Comparison of ENCODE assay signal across 1 cellular context in the genomic region with DNA sequence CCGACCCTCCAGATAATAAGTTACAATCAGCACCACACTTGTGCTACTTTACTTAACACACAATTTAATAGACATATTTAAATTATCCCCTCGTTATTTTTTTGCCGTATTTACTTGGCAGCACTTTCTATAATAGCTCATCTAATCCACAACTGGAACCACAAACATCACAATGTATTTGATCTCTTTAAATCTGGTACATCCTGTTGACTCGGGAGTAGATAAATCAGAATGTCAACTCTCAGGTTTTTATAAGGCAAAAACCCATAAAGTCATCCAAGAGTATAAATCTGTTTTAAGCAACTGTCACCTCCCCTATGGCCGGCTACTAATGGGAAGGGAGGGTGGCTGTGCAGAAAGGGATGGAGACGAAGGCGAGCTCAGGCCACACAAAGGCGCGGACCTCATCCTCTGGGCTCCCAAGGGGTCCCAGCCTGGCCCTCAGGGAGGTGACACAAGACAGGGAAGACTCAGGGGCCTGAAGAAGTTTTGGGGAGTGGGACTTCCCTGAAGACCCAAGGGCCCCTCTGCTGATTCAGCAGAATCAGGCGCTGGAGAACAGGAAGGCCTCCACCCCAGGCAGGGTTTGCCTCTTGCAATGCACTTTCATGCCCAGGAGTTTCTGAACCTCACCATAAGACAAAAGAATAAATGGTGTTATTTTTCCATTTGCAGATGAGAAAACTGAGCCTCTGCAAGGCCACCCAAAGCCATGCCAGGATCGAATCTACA.
TF ChIP-seq lines count a peak whose summit lies in the region.

No MANE protein-coding gene starts in this region.

TF ChIP-seq in HEK293, 187 proteins besides CTCF, POLR2A, EP300 and RAD21 (continued from another document and continues in another):
- TF ChIP-seq MYNN (tag by site-specific recombination; IDR thresholded peaks at IDR 0.05; ENCODE audit: borderline replicate concordance) (no peak), ZFHX2 (tag by site-specific recombination; conservative IDR thresholded peaks at IDR 0.05) (no peak), ZNF23 (tag by site-specific recombination; IDR thresholded peaks at IDR 0.05; ENCODE audit: borderline replicate concordance) (no peak), ZBTB1 (tag by site-specific recombination; IDR thresholded peaks at IDR 0.05) (no peak), ZNF785 (tag by site-specific recombination; IDR thresholded peaks at IDR 0.05) (no peak), ZNF132 (tag by site-specific recombination; IDR thresholded peaks at IDR 0.05; ENCODE audit: borderline replicate concordance) (no peak), ZNF791 (tag by site-specific recombination; IDR thresholded peaks at IDR 0.05) (no peak), SP3 (tag by site-specific recombination; IDR thresholded peaks at IDR 0.05) (no peak), OVOL3 (tag by site-specific recombination; IDR thresholded peaks at IDR 0.05) (peak; percentile 65; the same call in 1 of the 2 replicates), ZNF624 (tag by site-specific recombination; IDR thresholded peaks at IDR 0.05) (no peak), ZNF433 (tag by site-specific recombination; IDR thresholded peaks at IDR 0.05; ENCODE audit: low read depth) (no peak), ZNF776 (tag by site-specific recombination; IDR thresholded peaks at IDR 0.05; ENCODE audit: borderline replicate concordance) (no peak), ZNF24 (tag by site-specific recombination; IDR thresholded peaks at IDR 0.05) (no peak), ZNF133 (tag by site-specific recombination; IDR thresholded peaks at IDR 0.05) (no peak), ZNF585B (tag by site-specific recombination; IDR thresholded peaks at IDR 0.05) (no peak), ZBTB48 (tag by site-specific recombination; IDR thresholded peaks at IDR 0.05) (no peak), ZNF529 (tag by site-specific recombination; IDR thresholded peaks at IDR 0.05; ENCODE audit: insufficient replicate concordance) (no peak), ZNF843 (tag by site-specific recombination; IDR thresholded peaks at IDR 0.05) (peak; percentile 82), ZNF211 (tag by site-specific recombination; IDR thresholded peaks at IDR 0.05; ENCODE audit: low read depth) (no peak), ZFP3 (tag by site-specific recombination; IDR thresholded peaks at IDR 0.05; ENCODE audit: low read depth) (no peak), ZNF610 (tag by site-specific recombination; IDR thresholded peaks at IDR 0.05; ENCODE audit: borderline replicate concordance) (no peak), FEZF1 (tag by site-specific recombination; IDR thresholded peaks at IDR 0.05) (peak; percentile 68), ZNF473 (tag by site-specific recombination; IDR thresholded peaks at IDR 0.05) (no peak), ZNF792 (tag by site-specific recombination; IDR thresholded peaks at IDR 0.05) (no peak), ZIC2 (tag by site-specific recombination; IDR thresholded peaks at IDR 0.05) (no peak), ZNF302 (tag by site-specific recombination; IDR thresholded peaks at IDR 0.05; ENCODE audit: low read depth) (no peak), ZSCAN23 (tag by site-specific recombination; IDR thresholded peaks at IDR 0.05) (no peak), GFI1B (tag by site-specific recombination; IDR thresholded peaks at IDR 0.05) (peak; percentile 65), ZNF394 (tag by site-specific recombination; IDR thresholded peaks at IDR 0.05; ENCODE audit: borderline replicate concordance) (no peak)
- TF ChIP-seq, protein P1, sequence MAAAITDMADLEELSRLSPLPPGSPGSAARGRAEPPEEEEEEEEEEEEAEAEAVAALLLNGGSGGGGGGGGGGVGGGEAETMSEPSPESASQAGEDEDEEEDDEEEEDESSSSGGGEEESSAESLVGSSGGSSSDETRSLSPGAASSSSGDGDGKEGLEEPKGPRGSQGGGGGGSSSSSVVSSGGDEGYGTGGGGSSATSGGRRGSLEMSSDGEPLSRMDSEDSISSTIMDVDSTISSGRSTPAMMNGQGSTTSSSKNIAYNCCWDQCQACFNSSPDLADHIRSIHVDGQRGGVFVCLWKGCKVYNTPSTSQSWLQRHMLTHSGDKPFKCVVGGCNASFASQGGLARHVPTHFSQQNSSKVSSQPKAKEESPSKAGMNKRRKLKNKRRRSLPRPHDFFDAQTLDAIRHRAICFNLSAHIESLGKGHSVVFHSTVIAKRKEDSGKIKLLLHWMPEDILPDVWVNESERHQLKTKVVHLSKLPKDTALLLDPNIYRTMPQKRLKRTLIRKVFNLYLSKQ (tag by site-specific recombination; IDR thresholded peaks at IDR 0.05; ENCODE audit: borderline replicate concordance): no peak
- TF ChIP-seq, protein P2, sequence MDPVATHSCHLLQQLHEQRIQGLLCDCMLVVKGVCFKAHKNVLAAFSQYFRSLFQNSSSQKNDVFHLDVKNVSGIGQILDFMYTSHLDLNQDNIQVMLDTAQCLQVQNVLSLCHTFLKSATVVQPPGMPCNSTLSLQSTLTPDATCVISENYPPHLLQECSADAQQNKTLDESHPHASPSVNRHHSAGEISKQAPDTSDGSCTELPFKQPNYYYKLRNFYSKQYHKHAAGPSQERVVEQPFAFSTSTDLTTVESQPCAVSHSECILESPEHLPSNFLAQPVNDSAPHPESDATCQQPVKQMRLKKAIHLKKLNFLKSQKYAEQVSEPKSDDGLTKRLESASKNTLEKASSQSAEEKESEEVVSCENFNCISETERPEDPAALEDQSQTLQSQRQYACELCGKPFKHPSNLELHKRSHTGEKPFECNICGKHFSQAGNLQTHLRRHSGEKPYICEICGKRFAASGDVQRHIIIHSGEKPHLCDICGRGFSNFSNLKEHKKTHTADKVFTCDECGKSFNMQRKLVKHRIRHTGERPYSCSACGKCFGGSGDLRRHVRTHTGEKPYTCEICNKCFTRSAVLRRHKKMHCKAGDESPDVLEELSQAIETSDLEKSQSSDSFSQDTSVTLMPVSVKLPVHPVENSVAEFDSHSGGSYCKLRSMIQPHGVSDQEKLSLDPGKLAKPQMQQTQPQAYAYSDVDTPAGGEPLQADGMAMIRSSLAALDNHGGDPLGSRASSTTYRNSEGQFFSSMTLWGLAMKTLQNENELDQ (tag by site-specific recombination; IDR thresholded peaks at IDR 0.05; ENCODE audit: low read depth): no peak
- TF ChIP-seq, protein P3, sequence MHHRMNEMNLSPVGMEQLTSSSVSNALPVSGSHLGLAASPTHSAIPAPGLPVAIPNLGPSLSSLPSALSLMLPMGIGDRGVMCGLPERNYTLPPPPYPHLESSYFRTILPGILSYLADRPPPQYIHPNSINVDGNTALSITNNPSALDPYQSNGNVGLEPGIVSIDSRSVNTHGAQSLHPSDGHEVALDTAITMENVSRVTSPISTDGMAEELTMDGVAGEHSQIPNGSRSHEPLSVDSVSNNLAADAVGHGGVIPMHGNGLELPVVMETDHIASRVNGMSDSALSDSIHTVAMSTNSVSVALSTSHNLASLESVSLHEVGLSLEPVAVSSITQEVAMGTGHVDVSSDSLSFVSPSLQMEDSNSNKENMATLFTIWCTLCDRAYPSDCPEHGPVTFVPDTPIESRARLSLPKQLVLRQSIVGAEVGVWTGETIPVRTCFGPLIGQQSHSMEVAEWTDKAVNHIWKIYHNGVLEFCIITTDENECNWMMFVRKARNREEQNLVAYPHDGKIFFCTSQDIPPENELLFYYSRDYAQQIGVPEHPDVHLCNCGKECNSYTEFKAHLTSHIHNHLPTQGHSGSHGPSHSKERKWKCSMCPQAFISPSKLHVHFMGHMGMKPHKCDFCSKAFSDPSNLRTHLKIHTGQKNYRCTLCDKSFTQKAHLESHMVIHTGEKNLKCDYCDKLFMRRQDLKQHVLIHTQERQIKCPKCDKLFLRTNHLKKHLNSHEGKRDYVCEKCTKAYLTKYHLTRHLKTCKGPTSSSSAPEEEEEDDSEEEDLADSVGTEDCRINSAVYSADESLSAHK (tag by site-specific recombination; IDR thresholded peaks at IDR 0.05): peak; percentile 83
- TF ChIP-seq, protein P4, sequence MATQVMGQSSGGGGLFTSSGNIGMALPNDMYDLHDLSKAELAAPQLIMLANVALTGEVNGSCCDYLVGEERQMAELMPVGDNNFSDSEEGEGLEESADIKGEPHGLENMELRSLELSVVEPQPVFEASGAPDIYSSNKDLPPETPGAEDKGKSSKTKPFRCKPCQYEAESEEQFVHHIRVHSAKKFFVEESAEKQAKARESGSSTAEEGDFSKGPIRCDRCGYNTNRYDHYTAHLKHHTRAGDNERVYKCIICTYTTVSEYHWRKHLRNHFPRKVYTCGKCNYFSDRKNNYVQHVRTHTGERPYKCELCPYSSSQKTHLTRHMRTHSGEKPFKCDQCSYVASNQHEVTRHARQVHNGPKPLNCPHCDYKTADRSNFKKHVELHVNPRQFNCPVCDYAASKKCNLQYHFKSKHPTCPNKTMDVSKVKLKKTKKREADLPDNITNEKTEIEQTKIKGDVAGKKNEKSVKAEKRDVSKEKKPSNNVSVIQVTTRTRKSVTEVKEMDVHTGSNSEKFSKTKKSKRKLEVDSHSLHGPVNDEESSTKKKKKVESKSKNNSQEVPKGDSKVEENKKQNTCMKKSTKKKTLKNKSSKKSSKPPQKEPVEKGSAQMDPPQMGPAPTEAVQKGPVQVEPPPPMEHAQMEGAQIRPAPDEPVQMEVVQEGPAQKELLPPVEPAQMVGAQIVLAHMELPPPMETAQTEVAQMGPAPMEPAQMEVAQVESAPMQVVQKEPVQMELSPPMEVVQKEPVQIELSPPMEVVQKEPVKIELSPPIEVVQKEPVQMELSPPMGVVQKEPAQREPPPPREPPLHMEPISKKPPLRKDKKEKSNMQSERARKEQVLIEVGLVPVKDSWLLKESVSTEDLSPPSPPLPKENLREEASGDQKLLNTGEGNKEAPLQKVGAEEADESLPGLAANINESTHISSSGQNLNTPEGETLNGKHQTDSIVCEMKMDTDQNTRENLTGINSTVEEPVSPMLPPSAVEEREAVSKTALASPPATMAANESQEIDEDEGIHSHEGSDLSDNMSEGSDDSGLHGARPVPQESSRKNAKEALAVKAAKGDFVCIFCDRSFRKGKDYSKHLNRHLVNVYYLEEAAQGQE (tag by site-specific recombination; IDR thresholded peaks at IDR 0.05): no peak
- TF ChIP-seq, protein P5, sequence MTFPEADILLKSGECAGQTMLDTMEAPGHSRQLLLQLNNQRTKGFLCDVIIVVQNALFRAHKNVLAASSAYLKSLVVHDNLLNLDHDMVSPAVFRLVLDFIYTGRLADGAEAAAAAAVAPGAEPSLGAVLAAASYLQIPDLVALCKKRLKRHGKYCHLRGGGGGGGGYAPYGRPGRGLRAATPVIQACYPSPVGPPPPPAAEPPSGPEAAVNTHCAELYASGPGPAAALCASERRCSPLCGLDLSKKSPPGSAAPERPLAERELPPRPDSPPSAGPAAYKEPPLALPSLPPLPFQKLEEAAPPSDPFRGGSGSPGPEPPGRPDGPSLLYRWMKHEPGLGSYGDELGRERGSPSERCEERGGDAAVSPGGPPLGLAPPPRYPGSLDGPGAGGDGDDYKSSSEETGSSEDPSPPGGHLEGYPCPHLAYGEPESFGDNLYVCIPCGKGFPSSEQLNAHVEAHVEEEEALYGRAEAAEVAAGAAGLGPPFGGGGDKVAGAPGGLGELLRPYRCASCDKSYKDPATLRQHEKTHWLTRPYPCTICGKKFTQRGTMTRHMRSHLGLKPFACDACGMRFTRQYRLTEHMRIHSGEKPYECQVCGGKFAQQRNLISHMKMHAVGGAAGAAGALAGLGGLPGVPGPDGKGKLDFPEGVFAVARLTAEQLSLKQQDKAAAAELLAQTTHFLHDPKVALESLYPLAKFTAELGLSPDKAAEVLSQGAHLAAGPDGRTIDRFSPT (tag by site-specific recombination; IDR thresholded peaks at IDR 0.05): no peak
- TF ChIP-seq, protein P6, sequence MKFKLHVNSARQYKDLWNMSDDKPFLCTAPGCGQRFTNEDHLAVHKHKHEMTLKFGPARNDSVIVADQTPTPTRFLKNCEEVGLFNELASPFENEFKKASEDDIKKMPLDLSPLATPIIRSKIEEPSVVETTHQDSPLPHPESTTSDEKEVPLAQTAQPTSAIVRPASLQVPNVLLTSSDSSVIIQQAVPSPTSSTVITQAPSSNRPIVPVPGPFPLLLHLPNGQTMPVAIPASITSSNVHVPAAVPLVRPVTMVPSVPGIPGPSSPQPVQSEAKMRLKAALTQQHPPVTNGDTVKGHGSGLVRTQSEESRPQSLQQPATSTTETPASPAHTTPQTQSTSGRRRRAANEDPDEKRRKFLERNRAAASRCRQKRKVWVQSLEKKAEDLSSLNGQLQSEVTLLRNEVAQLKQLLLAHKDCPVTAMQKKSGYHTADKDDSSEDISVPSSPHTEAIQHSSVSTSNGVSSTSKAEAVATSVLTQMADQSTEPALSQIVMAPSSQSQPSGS (tag by site-specific recombination; IDR thresholded peaks at IDR 0.05; ENCODE audit: low read depth): no peak
- TF ChIP-seq, protein P7, sequence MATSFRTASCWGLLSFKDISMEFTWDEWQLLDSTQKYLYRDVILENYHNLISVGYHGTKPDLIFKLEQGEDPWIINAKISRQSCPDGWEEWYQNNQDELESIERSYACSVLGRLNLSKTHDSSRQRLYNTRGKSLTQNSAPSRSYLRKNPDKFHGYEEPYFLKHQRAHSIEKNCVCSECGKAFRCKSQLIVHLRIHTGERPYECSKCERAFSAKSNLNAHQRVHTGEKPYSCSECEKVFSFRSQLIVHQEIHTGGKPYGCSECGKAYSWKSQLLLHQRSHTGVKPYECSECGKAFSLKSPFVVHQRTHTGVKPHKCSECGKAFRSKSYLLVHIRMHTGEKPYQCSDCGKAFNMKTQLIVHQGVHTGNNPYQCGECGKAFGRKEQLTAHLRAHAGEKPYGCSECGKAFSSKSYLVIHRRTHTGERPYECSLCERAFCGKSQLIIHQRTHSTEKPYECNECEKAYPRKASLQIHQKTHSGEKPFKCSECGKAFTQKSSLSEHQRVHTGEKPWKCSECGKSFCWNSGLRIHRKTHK (tag by site-specific recombination; IDR thresholded peaks at IDR 0.05): no peak
- TF ChIP-seq, protein P8, sequence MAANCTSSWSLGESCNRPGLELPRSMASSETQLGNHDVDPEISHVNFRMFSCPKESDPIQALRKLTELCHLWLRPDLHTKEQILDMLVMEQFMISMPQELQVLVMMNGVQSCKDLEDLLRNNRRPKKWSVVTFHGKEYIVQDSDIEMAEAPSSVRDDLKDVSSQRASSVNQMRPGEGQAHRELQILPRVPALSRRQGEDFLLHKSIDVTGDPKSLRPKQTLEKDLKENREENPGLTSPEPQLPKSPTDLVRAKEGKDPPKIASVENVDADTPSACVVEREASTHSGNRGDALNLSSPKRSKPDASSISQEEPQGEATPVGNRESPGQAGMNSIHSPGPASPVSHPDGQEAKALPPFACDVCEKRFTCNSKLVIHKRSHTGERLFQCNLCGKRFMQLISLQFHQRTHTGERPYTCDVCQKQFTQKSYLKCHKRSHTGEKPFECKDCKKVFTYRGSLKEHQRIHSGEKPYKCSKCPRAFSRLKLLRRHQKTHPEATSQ (tag by site-specific recombination; IDR thresholded peaks at IDR 0.05): no peak
- TF ChIP-seq, protein P9, sequence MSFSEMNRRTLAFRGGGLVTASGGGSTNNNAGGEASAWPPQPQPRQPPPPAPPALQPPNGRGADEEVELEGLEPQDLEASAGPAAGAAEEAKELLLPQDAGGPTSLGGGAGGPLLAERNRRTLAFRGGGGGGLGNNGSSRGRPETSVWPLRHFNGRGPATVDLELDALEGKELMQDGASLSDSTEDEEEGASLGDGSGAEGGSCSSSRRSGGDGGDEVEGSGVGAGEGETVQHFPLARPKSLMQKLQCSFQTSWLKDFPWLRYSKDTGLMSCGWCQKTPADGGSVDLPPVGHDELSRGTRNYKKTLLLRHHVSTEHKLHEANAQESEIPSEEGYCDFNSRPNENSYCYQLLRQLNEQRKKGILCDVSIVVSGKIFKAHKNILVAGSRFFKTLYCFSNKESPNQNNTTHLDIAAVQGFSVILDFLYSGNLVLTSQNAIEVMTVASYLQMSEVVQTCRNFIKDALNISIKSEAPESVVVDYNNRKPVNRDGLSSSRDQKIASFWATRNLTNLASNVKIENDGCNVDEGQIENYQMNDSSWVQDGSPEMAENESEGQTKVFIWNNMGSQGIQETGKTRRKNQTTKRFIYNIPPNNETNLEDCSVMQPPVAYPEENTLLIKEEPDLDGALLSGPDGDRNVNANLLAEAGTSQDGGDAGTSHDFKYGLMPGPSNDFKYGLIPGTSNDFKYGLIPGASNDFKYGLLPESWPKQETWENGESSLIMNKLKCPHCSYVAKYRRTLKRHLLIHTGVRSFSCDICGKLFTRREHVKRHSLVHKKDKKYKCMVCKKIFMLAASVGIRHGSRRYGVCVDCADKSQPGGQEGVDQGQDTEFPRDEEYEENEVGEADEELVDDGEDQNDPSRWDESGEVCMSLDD (tag by site-specific recombination; IDR thresholded peaks at IDR 0.05): no peak
